8 cellular contexts compared by ENCODE assay signal in the genomic region with DNA sequence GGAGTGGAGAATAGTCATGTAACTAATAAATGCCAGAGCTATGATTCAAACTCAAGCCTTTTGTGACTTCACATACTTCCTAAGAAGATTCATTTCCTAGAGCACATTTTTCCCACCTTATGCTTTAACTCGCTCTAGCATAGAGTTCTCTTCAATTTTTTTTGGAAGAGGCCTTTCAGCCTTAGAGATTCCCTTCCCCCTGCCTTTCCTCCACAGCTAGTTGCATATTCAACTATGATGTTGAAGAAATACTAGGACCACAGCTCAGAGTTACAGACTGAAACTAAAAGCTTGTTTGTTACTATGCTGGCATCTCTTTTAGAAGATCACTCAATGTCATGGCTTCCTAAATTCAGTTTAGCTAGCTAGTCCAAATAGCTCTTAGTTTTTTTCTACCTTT.
DNase-seq lines count a peak whose midpoint lies in the region; ATAC-seq and TF ChIP-seq lines count a peak whose summit lies in the region.
"Not testable (repeated sequence)": the region's sequence is repeated elsewhere in the genome, so short reads cannot be mapped to it uniquely, and the experiment has no call there.

No MANE protein-coding gene starts in this region.

- not testable (repeated sequence) for H3K9me3 Mint-ChIP-seq in activated CD4-positive, alpha-beta T cell treated with anti-CD3 and anti-CD28 coated beads, Interleukin-2, amount 10 ng/mL, durations not matched to agents 7 days and 5 days

- in situ Hi-C loops in astrocyte of the spinal cord (cut with HindIII; ENCODE audit: low sequenced_read_pairs) = not testable (repeated sequence)

- H3K4me1 Mint-ChIP-seq in activated CD4-positive, alpha-beta T cell treated with anti-CD3 and anti-CD28 coated beads, Interleukin-2, amount 10 ng/mL, durations not matched to agents 7 days and 5 days = peaks cover 20% of the 10 kb centered on the region

- ATAC-seq in GM18868 (IDR thresholded peaks at IDR 0.05; ENCODE audit: unreplicated experiment) = peak; percentile 56
- peak; percentile 52 for ATAC-seq in HG02938 (IDR thresholded peaks at IDR 0.05; ENCODE audit: unreplicated experiment)

- not testable (repeated sequence) for H3K27me3 ChIP-seq in skeletal muscle satellite cell (ENCODE audit: control insufficient read depth, insufficient read depth, low read length)

- CTCF ChIA-PET in activated CD4-positive, alpha-beta T cell treated with anti-CD3 and anti-CD28 coated beads, Interleukin-2, amount 10 ng/mL, durations not matched to agents 7 days and 5 days (lab: Charles Lee) = not testable (repeated sequence)

- DNase-seq in CD1c-positive myeloid dendritic cell (ENCODE audit: extremely low spot score) (peak; percentile 6), MV-4-11 (lab: John Stamatoyannopoulos, UW) (peak; percentile 22), astrocyte of the spinal cord (ENCODE audit: low read depth, low spot score) (peak; percentile 55), fibroblast of villous mesenchyme (ENCODE audit: low read depth) (peak; percentile 47)
- not testable (repeated sequence) for DNase-seq in activated CD4-positive, alpha-beta T cell treated with anti-CD3 and anti-CD28 coated beads, Interleukin-2, amount 10 ng/mL, durations not matched to agents 7 days and 5 days

- H3K27me3 Mint-ChIP-seq in activated CD4-positive, alpha-beta T cell treated with anti-CD3 and anti-CD28 coated beads, Interleukin-2, amount 10 ng/mL, durations not matched to agents 7 days and 5 days = not testable (repeated sequence)

- not testable (repeated sequence) for H3K4me3 ChIP-seq in astrocyte of the spinal cord (ENCODE audit: low read depth, low read length); fibroblast of villous mesenchyme (ENCODE audit: low read depth, low read length); skeletal muscle satellite cell (ENCODE audit: low read length)

- H3K36me3 Mint-ChIP-seq in activated CD4-positive, alpha-beta T cell treated with anti-CD3 and anti-CD28 coated beads, Interleukin-2, amount 10 ng/mL, durations not matched to agents 7 days and 5 days (ENCODE audit: low read depth) = peaks cover 30% of the 10 kb centered on the region

- not testable (repeated sequence) for H3K4me2 ChIP-seq in skeletal muscle satellite cell (ENCODE audit: low read length)

- peaks cover 10% of the 10 kb centered on the region for H3K4me1 ChIP-seq in skeletal muscle satellite cell (ENCODE audit: control insufficient read depth, insufficient read depth, low read length)

- POLR2A ChIA-PET in activated CD4-positive, alpha-beta T cell treated with anti-CD3 and anti-CD28 coated beads, Interleukin-2, amount 10 ng/mL, durations not matched to agents 7 days and 5 days (lab: Charles Lee) = not testable (repeated sequence)

- peak overlapping the region; percentile 88 for H3K27ac Mint-ChIP-seq in activated CD4-positive, alpha-beta T cell treated with anti-CD3 and anti-CD28 coated beads, Interleukin-2, amount 10 ng/mL, durations not matched to agents 7 days and 5 days

- H3K4me3 Mint-ChIP-seq in activated CD4-positive, alpha-beta T cell treated with anti-CD3 and anti-CD28 coated beads, Interleukin-2, amount 10 ng/mL, durations not matched to agents 7 days and 5 days = peak overlapping the region; percentile 61

- TF ChIP-seq CTCF in astrocyte of the spinal cord (IDR thresholded peaks at IDR 0.05; ENCODE audit: low read depth, low read length); fibroblast of villous mesenchyme (IDR thresholded peaks at IDR 0.05; ENCODE audit: insufficient read depth, low read depth, low read length): not testable (repeated sequence)

- H3K9ac ChIP-seq in skeletal muscle satellite cell (ENCODE audit: low read depth, low read length) = peak overlapping the region; percentile 44

- peaks cover 31% of the 10 kb centered on the region for H3K36me3 ChIP-seq in skeletal muscle satellite cell (ENCODE audit: insufficient read depth, low read length)

- H3K9me3 ChIP-seq in skeletal muscle satellite cell (replicated peaks; ENCODE audit: low read length) = not testable (repeated sequence)
